Comparison of ENCODE assay signal across 1 cellular context in the genomic region with DNA sequence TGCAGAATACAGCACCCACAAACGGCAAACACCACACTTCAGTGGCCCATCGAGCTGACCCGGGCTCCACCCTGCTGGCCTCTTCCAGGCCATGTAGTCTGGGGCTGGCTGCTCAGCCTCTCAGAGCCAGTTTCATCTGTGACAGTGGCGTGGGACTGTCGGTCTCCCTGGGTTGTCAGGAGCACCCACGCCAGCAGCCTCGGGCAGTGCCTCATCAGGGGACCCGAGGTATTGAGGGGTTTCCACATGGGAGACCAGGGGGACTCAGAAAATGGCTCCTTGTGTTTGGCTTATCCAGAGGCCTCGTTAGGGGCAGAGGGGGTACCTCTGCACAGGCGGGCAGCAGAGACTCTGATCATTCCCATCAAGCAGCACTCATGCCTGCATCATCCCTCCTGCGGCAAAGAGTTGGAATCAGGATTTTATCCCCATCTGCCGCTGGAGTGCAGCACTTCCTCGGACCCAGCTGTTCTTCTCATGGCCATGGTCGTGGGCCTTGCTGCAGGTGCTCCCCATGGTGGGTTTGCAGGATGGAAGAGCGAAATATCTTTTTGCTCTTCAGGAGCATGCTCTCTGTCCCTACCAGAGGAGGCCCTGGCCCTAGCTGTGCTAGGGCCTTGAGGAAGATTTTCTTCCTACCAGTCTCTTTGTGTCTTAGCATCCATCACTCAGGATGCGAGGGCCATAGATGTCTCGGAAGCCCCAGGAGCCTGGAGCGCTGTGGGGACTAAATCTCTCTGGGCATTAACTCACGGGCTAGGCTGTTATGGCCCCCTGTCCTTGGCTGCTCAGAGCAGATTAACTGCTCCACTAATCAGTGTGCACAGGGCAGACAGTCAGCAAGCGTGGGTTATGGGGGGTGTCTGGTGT.
TF ChIP-seq lines count a peak whose summit lies in the region.

No MANE protein-coding gene starts in this region.

TF ChIP-seq in SK-N-SH treated with all-trans-retinoic acid at 6 μM for 48 hours, 23 proteins besides CTCF, POLR2A, EP300 and RAD21 (continued from another document):
- TF ChIP-seq, protein P1, sequence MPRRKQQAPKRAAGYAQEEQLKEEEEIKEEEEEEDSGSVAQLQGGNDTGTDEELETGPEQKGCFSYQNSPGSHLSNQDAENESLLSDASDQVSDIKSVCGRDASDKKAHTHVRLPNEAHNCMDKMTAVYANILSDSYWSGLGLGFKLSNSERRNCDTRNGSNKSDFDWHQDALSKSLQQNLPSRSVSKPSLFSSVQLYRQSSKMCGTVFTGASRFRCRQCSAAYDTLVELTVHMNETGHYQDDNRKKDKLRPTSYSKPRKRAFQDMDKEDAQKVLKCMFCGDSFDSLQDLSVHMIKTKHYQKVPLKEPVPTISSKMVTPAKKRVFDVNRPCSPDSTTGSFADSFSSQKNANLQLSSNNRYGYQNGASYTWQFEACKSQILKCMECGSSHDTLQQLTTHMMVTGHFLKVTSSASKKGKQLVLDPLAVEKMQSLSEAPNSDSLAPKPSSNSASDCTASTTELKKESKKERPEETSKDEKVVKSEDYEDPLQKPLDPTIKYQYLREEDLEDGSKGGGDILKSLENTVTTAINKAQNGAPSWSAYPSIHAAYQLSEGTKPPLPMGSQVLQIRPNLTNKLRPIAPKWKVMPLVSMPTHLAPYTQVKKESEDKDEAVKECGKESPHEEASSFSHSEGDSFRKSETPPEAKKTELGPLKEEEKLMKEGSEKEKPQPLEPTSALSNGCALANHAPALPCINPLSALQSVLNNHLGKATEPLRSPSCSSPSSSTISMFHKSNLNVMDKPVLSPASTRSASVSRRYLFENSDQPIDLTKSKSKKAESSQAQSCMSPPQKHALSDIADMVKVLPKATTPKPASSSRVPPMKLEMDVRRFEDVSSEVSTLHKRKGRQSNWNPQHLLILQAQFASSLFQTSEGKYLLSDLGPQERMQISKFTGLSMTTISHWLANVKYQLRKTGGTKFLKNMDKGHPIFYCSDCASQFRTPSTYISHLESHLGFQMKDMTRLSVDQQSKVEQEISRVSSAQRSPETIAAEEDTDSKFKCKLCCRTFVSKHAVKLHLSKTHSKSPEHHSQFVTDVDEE (CRISPR knock-in tag; IDR thresholded peaks at IDR 0.05) = no peak
